ENCODE assay signal across 10 cellular contexts in the genomic region with DNA sequence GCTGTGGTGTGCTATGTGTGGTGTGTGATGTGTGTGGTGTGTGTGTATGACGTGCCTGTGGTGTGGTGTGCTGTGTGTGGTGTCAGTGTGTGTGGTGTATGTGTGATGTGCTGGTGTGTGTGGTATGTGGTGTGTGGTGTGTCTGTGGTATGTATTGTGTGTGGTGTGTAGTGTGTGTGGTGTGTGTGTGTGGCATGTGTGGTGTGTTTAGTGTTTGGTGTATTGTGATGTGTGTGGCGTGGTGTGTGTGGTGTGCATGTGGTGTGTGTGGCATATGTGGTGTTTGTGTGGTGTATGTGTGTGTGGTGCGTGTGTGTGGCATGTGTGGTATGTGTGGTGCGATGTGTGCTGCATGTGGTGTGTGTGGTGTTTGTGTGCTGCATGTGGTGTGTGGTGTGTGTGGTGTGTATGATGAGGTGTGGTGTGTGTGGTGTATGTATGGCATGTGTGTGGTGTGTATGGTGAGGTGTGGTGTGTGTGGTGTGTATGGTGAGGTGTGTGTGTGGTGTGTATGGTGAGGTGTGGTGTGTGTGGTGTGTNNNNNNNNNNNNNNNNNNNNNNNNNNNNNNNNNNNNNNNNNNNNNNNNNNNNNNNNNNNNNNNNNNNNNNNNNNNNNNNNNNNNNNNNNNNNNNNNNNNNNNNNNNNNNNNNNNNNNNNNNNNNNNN. TPM values are rescaled to one million over a fixed set of nuclear protein-coding genes. Genes with fewer than 3 reads are reported as not detected.
DNase-seq lines count a peak whose midpoint lies in the region; ATAC-seq and TF ChIP-seq lines count a peak whose summit lies in the region.
"Had no signal": no experiment of that assay in that cellular context is flagged by ENCODE, and none has a peak within 500 bp of the region (broad histone marks: within the 10 kb centered on the region; RNA-seq: fewer than 3 reads in every experiment).

No MANE protein-coding gene starts in this region.

- DNase-seq in CD8-positive, alpha-beta T cell: peak in 1 of 7 experiments; percentile 3
- peak; percentile 18 for DNase-seq in RPMI7951 (ENCODE audit: low read depth)
- DNase-seq in epithelial cell of esophagus (ENCODE audit: low read depth): peak; percentile 19
- DNase-seq in natural killer cell treated with Interleukin-12 subunit alpha and Interleukin-12 subunit beta and Interleukin-15 and Interleukin-18, amount 100 ng/mL, for 72 hours (ENCODE audit: low spot score): no peak
- DNase-seq in caudate nucleus (lab: John Stamatoyannopoulos, UW): no peak
- no peak for DNase-seq in NCI-H524 treated with DMSO at 0.1 percent for 48 hours (lab: John Stamatoyannopoulos, UW)
- no peak for DNase-seq in DMS153 treated with DMSO at 0.1 percent for 48 hours (lab: John Stamatoyannopoulos, UW; ENCODE audit: unreplicated experiment)
- DNase-seq: effector memory CD4-positive, alpha-beta T cell; NCI-H345 had no signal

- intact Hi-C loops in CD8-positive, alpha-beta T cell (cut with DNase I, micrococcal nuclease): no loop called here

- peaks cover 46% of the 10 kb centered on the region for H3K4me1 Mint-ChIP-seq in CD8-positive, alpha-beta T cell (ENCODE audit: low read depth)
- H3K4me1 Mint-ChIP-seq in natural killer cell treated with Interleukin-12 subunit alpha and Interleukin-12 subunit beta and Interleukin-15 and Interleukin-18, amount 100 ng/mL, for 72 hours (ENCODE audit: low read depth in 2 of 2): peaks cover 46 to 47% of the 10 kb centered on the region in 2 donors

- no peaks in the 10 kb centered on the region for H3K9me3 Mint-ChIP-seq in CD8-positive, alpha-beta T cell
- peaks cover 5% of the 10 kb centered on the region for H3K9me3 Mint-ChIP-seq in natural killer cell treated with Interleukin-12 subunit alpha and Interleukin-12 subunit beta and Interleukin-15 and Interleukin-18, amount 100 ng/mL, for 72 hours

- H3K4me1 ChIP-seq in CD8-positive, alpha-beta T cell (ENCODE audit: insufficient read depth, low read length): peaks cover 31% of the 10 kb centered on the region

- CTCF ChIA-PET in CD8-positive, alpha-beta T cell (lab: Charles Lee): interaction anchor here (4.3 kb wide), 1 partner anchor 12 kb away, joined by 26 read pairs; no protein-coding TSS in a partner anchor

- no peak for TF ChIP-seq CTCF in CD8-positive, alpha-beta T cell (IDR thresholded peaks at IDR 0.05)
- no peak for TF ChIP-seq CTCF in epithelial cell of esophagus (IDR thresholded peaks at IDR 0.05; ENCODE audit: insufficient read depth, low read depth, low read length, missing control alignments)

- H3K36me3 ChIP-seq in CD8-positive, alpha-beta T cell (ENCODE audit: insufficient read depth, low read length): no peaks in the 10 kb centered on the region

- H3K4me3 ChIP-seq in CD8-positive, alpha-beta T cell (ENCODE audit: low read depth, low read length): no peak overlapping the region
- no peak overlapping the region for H3K4me3 ChIP-seq in epithelial cell of esophagus (ENCODE audit: low read length)

- H3K9me3 ChIP-seq in CD8-positive, alpha-beta T cell (ENCODE audit: low read length): no peaks in the 10 kb centered on the region

- peak overlapping the region; percentile 20 for H3K27ac Mint-ChIP-seq in CD8-positive, alpha-beta T cell
- peak overlapping the region in 1 of 2 donors; percentile 59 for H3K27ac Mint-ChIP-seq in natural killer cell treated with Interleukin-12 subunit alpha and Interleukin-12 subunit beta and Interleukin-15 and Interleukin-18, amount 100 ng/mL, for 72 hours

- no peak overlapping the region for H3K4me3 Mint-ChIP-seq in CD8-positive, alpha-beta T cell
- H3K4me3 Mint-ChIP-seq in natural killer cell treated with Interleukin-12 subunit alpha and Interleukin-12 subunit beta and Interleukin-15 and Interleukin-18, amount 100 ng/mL, for 72 hours: peak overlapping the region; percentile 32

- no peaks in the 10 kb centered on the region for H3K36me3 Mint-ChIP-seq in CD8-positive, alpha-beta T cell
- H3K36me3 Mint-ChIP-seq in natural killer cell treated with Interleukin-12 subunit alpha and Interleukin-12 subunit beta and Interleukin-15 and Interleukin-18, amount 100 ng/mL, for 72 hours: peaks cover 8% of the 10 kb centered on the region

- ATAC-seq in CD8-positive, alpha-beta T cell: no peak
- peak; percentile 74 to 76 for ATAC-seq in natural killer cell treated with Interleukin-12 subunit alpha and Interleukin-12 subunit beta and Interleukin-15 and Interleukin-18, amount 100 ng/mL, for 72 hours
- ATAC-seq in HG02798 (IDR thresholded peaks at IDR 0.05; ENCODE audit: poor library complexity, unreplicated experiment): no peak

- no peaks in the 10 kb centered on the region for H3K27me3 Mint-ChIP-seq in CD8-positive, alpha-beta T cell (ENCODE audit: low read depth)
- H3K27me3 Mint-ChIP-seq in natural killer cell treated with Interleukin-12 subunit alpha and Interleukin-12 subunit beta and Interleukin-15 and Interleukin-18, amount 100 ng/mL, for 72 hours: peaks cover 4 to 15% of the 10 kb centered on the region in 2 donors

- no peak overlapping the region for H3K27ac ChIP-seq in CD8-positive, alpha-beta T cell (ENCODE audit: low read depth, low read length)
- no peak overlapping the region for H3K27ac ChIP-seq in caudate nucleus (ENCODE audit: low read depth, low read length)

- POLR2A ChIA-PET in CD8-positive, alpha-beta T cell (lab: Charles Lee): no interaction called here

- no peaks in the 10 kb centered on the region for H3K27me3 ChIP-seq in CD8-positive, alpha-beta T cell (ENCODE audit: insufficient read depth, low read length)

RNA-seq across cellular contexts. Expression of a gene that starts 18.3 kb away (rescaled TPM):
- 10 to 100 TPM; 42.2 to 42.7 TPM for total RNA-seq in CD8-positive, alpha-beta T cell
- total RNA-seq in RPMI7951 (2014; rRNA removed; shearing (Covaris generic)): not detected in 2 replicates
- total RNA-seq in natural killer cell treated with Interleukin-12 subunit alpha and Interleukin-12 subunit beta and Interleukin-15 and Interleukin-18, amount 100 ng/mL, for 72 hours: 10 to 100 TPM; 33.5 to 41.1 TPM

RNA-seq across cellular contexts. Expression of a gene that starts 46.8 kb away (rescaled TPM):
- total RNA-seq in CD8-positive, alpha-beta T cell: 10 to 100 TPM; 15.5 to 16.6 TPM
- total RNA-seq in RPMI7951 (2014; rRNA removed; shearing (Covaris generic)): 15.8 and 16.3 TPM in 2 replicates
- total RNA-seq in natural killer cell treated with Interleukin-12 subunit alpha and Interleukin-12 subunit beta and Interleukin-15 and Interleukin-18, amount 100 ng/mL, for 72 hours: 10 to 100 TPM; 32.6 to 63.7 TPM

Comparison
In these comparisons a context has a peak if more than half of its experiments do, and no peak if none do; other contexts are left out.
1. ATAC-seq: peak in natural killer cell treated with Interleukin-12 subunit alpha and Interleukin-12 subunit beta and Interleukin-15 and Interleukin-18, amount 100 ng/mL, for 72 hours (2 of 2); none in CD8-positive, alpha-beta T cell (single experiment) and HG02798 (single experiment).
2. DNase-seq: peak in RPMI7951 (single experiment) and epithelial cell of esophagus (single experiment); none in natural killer cell treated with Interleukin-12 subunit alpha and Interleukin-12 subunit beta and Interleukin-15 and Interleukin-18, amount 100 ng/mL, for 72 hours (single experiment), caudate nucleus (0 of 61), NCI-H524 treated with DMSO at 0.1 percent for 48 hours (single experiment) and DMS153 treated with DMSO at 0.1 percent for 48 hours (single experiment).
3. RNA of a gene that starts 18.3 kb away (total RNA-seq): 42.2 to 42.7 TPM in CD8-positive, alpha-beta T cell and 33.5 to 41.1 TPM in natural killer cell treated with Interleukin-12 subunit alpha and Interleukin-12 subunit beta and Interleukin-15 and Interleukin-18, amount 100 ng/mL, for 72 hours; not detected in RPMI7951; every median in the first group is over 10 times any median in the second.